16 cellular contexts compared by ENCODE assay signal in genomic region chr6:121443953-121444590, GRCh38. TPM values are rescaled to one million over a fixed set of nuclear protein-coding genes. Genes with fewer than 3 reads are reported as not detected.
DNase-seq lines count a peak whose midpoint lies in the region; ATAC-seq, FAIRE-seq and TF ChIP-seq lines count a peak whose summit lies in the region.
"Had no signal": no experiment of that assay in that cellular context is flagged by ENCODE, and none has a peak within 500 bp of the region (broad histone marks: within the 10 kb centered on the region; RNA-seq: fewer than 3 reads in every experiment).

No MANE protein-coding gene starts in this region.

- no peak for TF ChIP-seq RAD21 in H1 (IDR thresholded peaks at IDR 0.05 in 1 of 2, conservative IDR thresholded peaks at IDR 0.05 in 1 of 2; ENCODE audit: low read depth in 2 of 2, low read length in 2 of 2)

- no peak overlapping the region for H3K18ac ChIP-seq in H1 (ENCODE audit: extremely low read depth, low read length)

- H3K4ac ChIP-seq in H1 (replicated peaks; ENCODE audit: insufficient read length, low read depth, low read length) = no peak overlapping the region

- peaks cover 80% of the 10 kb centered on the region for H4K20me1 ChIP-seq in BLaER1
- peaks cover 30 to 61% of the 10 kb centered on the region in 2 experiments for H4K20me1 ChIP-seq in H1 (replicated peaks in 1 of 2; ENCODE audit: control insufficient read depth in 1 of 2, insufficient read depth in 2 of 2, low read length in 2 of 2)

- H3K4me3 Mint-ChIP-seq in natural killer cell = no peak overlapping the region
- H3K4me3 Mint-ChIP-seq: activated naive CD4-positive, alpha-beta T cell treated with anti-CD3 and anti-CD28 coated beads for 36 hours; effector memory CD8-positive, alpha-beta T cell; stimulated activated naive CD8-positive, alpha-beta T cell treated with anti-CD3 and anti-CD28 coated beads, Interleukin-15, amount 100 ng/mL, for 72 hours had no signal

- H3K79me1 ChIP-seq in H1 (ENCODE audit: low read depth, low read length) = no peaks in the 10 kb centered on the region

- H3K79me2 ChIP-seq in H1 (ENCODE audit: control insufficient read depth in 1 of 2, insufficient read depth in 2 of 2, low read length in 2 of 2) = peaks cover 53 to 100% of the 10 kb centered on the region in 2 experiments

- DNase-seq in MG63 (peak; percentile 43), H1 (ENCODE audit: low read depth in 1 of 2, low spot score in 2 of 2) (no peak), natural killer cell (no peak)
- DNase-seq in effector CD4-positive, alpha-beta T cell = no peak
- DNase-seq: activated naive CD4-positive, alpha-beta T cell treated with anti-CD3 and anti-CD28 coated beads for 36 hours; effector memory CD8-positive, alpha-beta T cell; HCEC 1CT; MV-4-11; NCI-H748 treated with DMSO at 0.1 percent for 48 hours; stimulated activated CD4-positive, alpha-beta T cell treated with anti-CD3 and anti-CD28 coated beads, Interleukin-4, amount 100 ng/mL, for 1 hour; stimulated activated naive CD8-positive, alpha-beta T cell treated with anti-CD3 and anti-CD28 coated beads, Interleukin-15, amount 100 ng/mL, for 72 hours had no signal

- H3K4me1 ChIP-seq in BLaER1 (peaks cover 60% of the 10 kb centered on the region), H1 (replicated peaks in 1 of 4; ENCODE audit: control insufficient read depth in 3 of 4, insufficient read depth in 4 of 4, low read length in 3 of 4) (peaks cover 0 to 18% (median 9%) of the 10 kb centered on the region in 4 experiments; a peak in 5 of 7 replicates), muscle layer of duodenum (ENCODE audit: control insufficient read depth in 1 of 2, insufficient read depth in 2 of 2, low read length in 2 of 2) (no peaks in the 10 kb centered on the region)

- no peak overlapping the region for H4K8ac ChIP-seq in H1 (ENCODE audit: extremely low read depth, insufficient read depth, low read length)

- H4K91ac ChIP-seq in H1 (replicated peaks; ENCODE audit: insufficient read length, low read length) = no peak overlapping the region

- no peak overlapping the region for H3K4me3 ChIP-seq in BLaER1
- H3K4me3 ChIP-seq in MG63 = no peak overlapping the region
- H3K4me3 ChIP-seq in H1 (ENCODE audit: extremely low read depth in 1 of 4, insufficient read depth in 2 of 4, low read depth in 3 of 4, low read length in 4 of 4) = peak overlapping the region in 1 of 4 experiments; percentile 46; a peak in 2 of 8 replicates
- no peak overlapping the region for H3K4me3 ChIP-seq in muscle layer of duodenum (ENCODE audit: low read depth in 1 of 2, low read length in 2 of 2)

- no peak overlapping the region for H3K14ac ChIP-seq in H1 (ENCODE audit: insufficient read length)

- H3K56ac ChIP-seq in H1 (replicated peaks; ENCODE audit: insufficient read length, low read depth, low read length) = no peak overlapping the region

- H3K27me3 ChIP-seq in BLaER1 (no peaks in the 10 kb centered on the region), MG63 (no peaks in the 10 kb centered on the region), H1 (replicated peaks in 1 of 4; ENCODE audit: control insufficient read depth in 3 of 4, extremely low read depth in 1 of 4, insufficient read depth in 3 of 4, low read length in 3 of 4) (no peaks in the 10 kb centered on the region), muscle layer of duodenum (ENCODE audit: low read depth, low read length) (no peaks in the 10 kb centered on the region)

- no peak overlapping the region for H2BK15ac ChIP-seq in H1 (ENCODE audit: low read length)

- FAIRE-seq in H1 (lab: Jason Lieb, UNC) = no peak

- TF ChIP-seq EP300 in H1 (IDR thresholded peaks at IDR 0.05; ENCODE audit: borderline replicate concordance in 1 of 2, low read depth in 2 of 2, low read length in 2 of 2) = no peak

- H3K4me2 ChIP-seq in BLaER1 (peak overlapping the region; percentile 52), H1 (ENCODE audit: insufficient read depth in 1 of 2, low read depth in 2 of 2, low read length in 2 of 2) (peak overlapping the region; percentile 12 to 79; a peak in 3 of 4 replicates)

- H2BK5ac ChIP-seq in H1 (ENCODE audit: low read depth, low read length) = no peak overlapping the region

- H3K9me3 ChIP-seq in BLaER1 = no peaks in the 10 kb centered on the region
- H3K9me3 ChIP-seq in MG63 = no peaks in the 10 kb centered on the region
- no peaks in the 10 kb centered on the region for H3K9me3 ChIP-seq in H1 (ENCODE audit: insufficient read depth in 2 of 2, low read depth in 1 of 2, low read length in 1 of 2)
- H3K9me3 ChIP-seq in muscle layer of duodenum (ENCODE audit: control insufficient read depth in 1 of 2, low read length in 2 of 2) = no peaks in the 10 kb centered on the region
- H3K9me3 ChIP-seq: neutrophil had no signal

- H3K23me2 ChIP-seq in H1 (ENCODE audit: low read depth, low read length) = no peaks in the 10 kb centered on the region

- no peak overlapping the region; the same call in 1 of the 2 replicates for H3K9ac ChIP-seq in BLaER1
- no peak overlapping the region for H3K9ac ChIP-seq in H1 (replicated peaks in 1 of 4; ENCODE audit: extremely low read depth in 1 of 4, low read depth in 3 of 4, low read length in 3 of 4)

- H3K36me3 ChIP-seq in BLaER1 (peaks cover 44% of the 10 kb centered on the region), MG63 (no peaks in the 10 kb centered on the region), H1 (ENCODE audit: control insufficient read depth in 2 of 4, insufficient read depth in 4 of 4, low read length in 3 of 4) (peaks cover 19 to 87% (median 43%) of the 10 kb centered on the region in 4 experiments), muscle layer of duodenum (ENCODE audit: control insufficient read depth in 1 of 2, insufficient read depth in 2 of 2, low read length in 2 of 2) (peaks cover 5 to 14% of the 10 kb centered on the region in 2 donors)
- H3K36me3 ChIP-seq: neutrophil had no signal

- POLR2A ChIA-PET in H1 (lab: Charles Lee; ENCODE audit: partially characterized antibody) = interaction anchor here (0.6 to 2.2 kb wide), 4 partner anchors 8 to 176 kb away, joined by 3 to 13 read pairs (median 7); partner anchors contain the start of gene GJA1

- CTCF ChIA-PET in H1 (lab: Charles Lee; ENCODE audit: partially characterized antibody) = interaction anchor here (1.3 to 3.6 kb wide), 5 partner anchors 14 to 406 kb away, joined by 3 to 15 read pairs (median 5); no protein-coding TSS in a partner anchor

- no peak overlapping the region for H3K23ac ChIP-seq in H1 (ENCODE audit: insufficient read length)

- no peak overlapping the region for H2BK12ac ChIP-seq in H1 (ENCODE audit: low read depth, low read length)

- H3K27ac ChIP-seq in BLaER1 (0 out of 2 replicates have a peak overlapping the region, but pooled peaks have one; percentile 1), H1 (ENCODE audit: low read depth, low read length) (no peak overlapping the region), muscle layer of duodenum (ENCODE audit: low read length) (peak overlapping the region; percentile 42)
- H3K27ac ChIP-seq: neutrophil had no signal

- no peak overlapping the region for H2AFZ ChIP-seq in H1 (ENCODE audit: low read length)

- no peaks in the 10 kb centered on the region for H3K9me3 Mint-ChIP-seq in natural killer cell
- H3K9me3 Mint-ChIP-seq: activated naive CD4-positive, alpha-beta T cell treated with anti-CD3 and anti-CD28 coated beads for 36 hours; effector memory CD8-positive, alpha-beta T cell; stimulated activated naive CD8-positive, alpha-beta T cell treated with anti-CD3 and anti-CD28 coated beads, Interleukin-15, amount 100 ng/mL, for 72 hours had no signal

- intact Hi-C loops in natural killer cell (cut with micrococcal nuclease) = no loop called here

- no peak overlapping the region for H4K5ac ChIP-seq in H1 (ENCODE audit: insufficient read length, low read depth, low read length)

- H3K27ac Mint-ChIP-seq in natural killer cell = no peak overlapping the region
- H3K27ac Mint-ChIP-seq: activated naive CD4-positive, alpha-beta T cell treated with anti-CD3 and anti-CD28 coated beads for 36 hours; effector memory CD8-positive, alpha-beta T cell; stimulated activated naive CD8-positive, alpha-beta T cell treated with anti-CD3 and anti-CD28 coated beads, Interleukin-15, amount 100 ng/mL, for 72 hours had no signal

- no peak overlapping the region for H2BK120ac ChIP-seq in H1 (replicated peaks; ENCODE audit: low read depth, low read length)

- H3K27me3 Mint-ChIP-seq in natural killer cell (ENCODE audit: low read depth in 2 of 2) = peaks cover 5 to 12% of the 10 kb centered on the region in 2 donors

- H3K4me1 Mint-ChIP-seq in natural killer cell = no peaks in the 10 kb centered on the region
- H3K4me1 Mint-ChIP-seq: stimulated activated naive CD8-positive, alpha-beta T cell treated with anti-CD3 and anti-CD28 coated beads, Interleukin-15, amount 100 ng/mL, for 72 hours had no signal

- H2AK5ac ChIP-seq in H1 (ENCODE audit: low read depth, low read length) = no peak overlapping the region

- TF ChIP-seq CTCF in H1 (IDR thresholded peaks at IDR 0.05; ENCODE audit: control extremely low read depth in 1 of 3, insufficient read depth in 1 of 3, low read depth in 1 of 3, low read length in 3 of 3) (no peak), natural killer cell (IDR thresholded peaks at IDR 0.05) (no peak)

- TF ChIP-seq POLR2A in H1 (IDR thresholded peaks at IDR 0.05; ENCODE audit: control extremely low read depth in 1 of 2, low read depth in 2 of 2, low read length in 2 of 2) = peak in 1 of 2 experiments; percentile 28; a peak in 1 of 3 replicates

- ATAC-seq in GM18907 (IDR thresholded peaks at IDR 0.05; ENCODE audit: unreplicated experiment) (no peak), HG02852 (IDR thresholded peaks at IDR 0.05; ENCODE audit: unreplicated experiment) (no peak), natural killer cell (no peak)
- ATAC-seq: effector memory CD8-positive, alpha-beta T cell; stimulated activated naive CD8-positive, alpha-beta T cell treated with anti-CD3 and anti-CD28 coated beads, Interleukin-15, amount 100 ng/mL, for 72 hours had no signal

- H2BK20ac ChIP-seq in H1 (ENCODE audit: low read length) = no peak overlapping the region

- H3K36me3 Mint-ChIP-seq in natural killer cell = no peaks in the 10 kb centered on the region

- WGBS in H1 (ENCODE audit: extremely low coverage in 1 of 2, insufficient coverage in 1 of 2, insufficient read length in 1 of 2, insufficient replicate concordance in 2 of 2, low coverage in 1 of 2, low lambda C conversion rate in 2 of 2, missing lambda C conversion rate in 1 of 2), 2 experiments = 92% methylated on average over 3 of the region's 3 CpGs; no CpG with 5 or more reads in 1 of the 2 experiments

RNA-seq across cellular contexts. Expression of gene GJA1, which starts 8.6 kb away (rescaled TPM):
- total RNA-seq in MG63 (2014; rRNA removed; shearing (Covaris generic); ENCODE audit: low replicate concordance) = 12.2 and 20.6 TPM in 2 replicates
- total RNA-seq in H1 (2021; fragmentation: NEBNext Ultra II Directional; extraction: Animal tissue kit (Norgen Biotek cat#: 25700)) = 775 and 795 TPM in 2 replicates
- polyA plus RNA-seq in H1 (2011; rRNA removed) = 289 and 468 TPM in 2 replicates
- polyA plus RNA-seq in H1 (2011; cell fraction: cytosol; rRNA removed) = 505 TPM
- 212 TPM for polyA plus RNA-seq in H1 (2011; cell fraction: nucleus; rRNA removed)
- polyA plus RNA-seq in H1 (2012, experiment 1 of 2) = 544 to 757 TPM (median 618 TPM) in 4 replicates
- polyA plus RNA-seq in H1 (2012, experiment 2 of 2) = 50.8 TPM
- polyA plus RNA-seq in H1 (2013, experiment 1 of 2) = 1,264 TPM
- polyA plus RNA-seq in H1 (2013, experiment 2 of 2) = 1,314 TPM
- polyA minus RNA-seq in H1 (2011; rRNA and poly(A)+ RNA removed) = 852 and 1,009 TPM in 2 replicates
- 396 TPM for polyA minus RNA-seq in H1 (2011; cell fraction: cytosol; rRNA and poly(A)+ RNA removed)
- polyA minus RNA-seq in H1 (2011; cell fraction: nucleus; rRNA and poly(A)+ RNA removed) = 233 TPM
- not detected for total RNA-seq in natural killer cell

Comparison
In these comparisons a context has a peak if more than half of its experiments do, and no peak if none do; other contexts are left out.
1. RNA of gene GJA1, which starts 8.6 kb away (total RNA-seq): 775 to 795 TPM in H1; 12.2 to 20.6 TPM in MG63 and not detected in natural killer cell; every median in the first group is over 10 times any median in the second.